14 cellular contexts compared by ENCODE assay signal in the genomic region with DNA sequence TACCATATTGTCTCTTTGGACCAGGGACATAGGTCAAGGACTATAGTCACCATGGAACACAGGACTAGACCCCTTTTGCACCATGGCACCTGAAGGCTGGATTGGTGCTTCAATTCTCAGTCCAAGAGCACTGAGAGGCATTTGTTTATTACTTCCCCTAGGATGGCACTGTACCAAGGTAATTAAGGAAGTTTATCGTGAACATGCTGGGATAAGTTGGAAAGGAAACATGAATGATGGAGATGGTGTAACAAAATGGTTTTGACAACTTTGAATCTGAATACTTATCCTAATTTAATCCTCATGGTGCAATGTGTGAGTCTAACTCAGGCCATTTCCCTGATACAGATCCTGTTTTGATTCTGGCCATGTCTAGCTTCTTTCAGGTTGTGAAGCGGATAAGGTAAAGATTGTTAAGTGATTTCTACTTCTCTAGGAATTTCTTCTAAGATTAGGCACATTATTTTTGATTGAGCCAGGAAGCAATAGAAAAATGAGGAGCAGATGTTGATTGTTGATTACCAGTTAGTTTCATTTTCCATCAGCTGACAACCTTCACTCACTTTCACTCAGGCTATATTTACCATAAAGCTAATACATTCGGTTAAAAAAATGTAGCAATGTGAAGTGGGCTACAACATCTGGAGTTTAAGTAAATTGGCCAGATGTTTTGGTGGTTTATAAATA. TPM values are rescaled to one million over a fixed set of nuclear protein-coding genes. Genes with fewer than 3 reads are reported as not detected.
A peak's percentile ranks its signal among the peaks of the same experiment; 100 is the strongest.
DNase-seq lines count a peak whose midpoint lies in the region; ATAC-seq, FAIRE-seq and TF ChIP-seq lines count a peak whose summit lies in the region.
"Had no signal": no experiment of that assay in that cellular context is flagged by ENCODE, and none has a peak within 500 bp of the region (broad histone marks: within the 10 kb centered on the region; RNA-seq: fewer than 3 reads in every experiment).

No MANE protein-coding gene starts in this region.

- H3K27ac ChIP-seq in VCaP, result peak overlapping the region; percentile 96
- no peak overlapping the region for H3K27ac ChIP-seq in mesenchymal stem cell (ENCODE audit: low read length, poor library complexity, severe bottlenecking)
- H3K27ac ChIP-seq in stomach, result no peak overlapping the region
- H3K27ac ChIP-seq: heart left ventricle, thyroid gland had no signal

- FAIRE-seq in D721Med (lab: Jason Lieb, UNC), result peak; percentile 86
- FAIRE-seq: GM18507 had no signal

- no peak for ATAC-seq in activated CD4-positive, CD25-positive, alpha-beta regulatory T cell treated with anti-CD3 and anti-CD28 coated beads, Interleukin-2, amount 50 U/mL, for 24 hours
- ATAC-seq: heart left ventricle had no signal

- no peak overlapping the region for H4K91ac ChIP-seq in mesenchymal stem cell (ENCODE audit: low read length)

- H3K18ac ChIP-seq in mesenchymal stem cell (ENCODE audit: low read depth in 1 of 2, low read length in 2 of 2), result no peak overlapping the region

- H3K23ac ChIP-seq in mesenchymal stem cell (ENCODE audit: low read length in 2 of 2), result no peak overlapping the region

- no peaks in the 10 kb centered on the region for H3K9me2 ChIP-seq in Loucy (replicated peaks; ENCODE audit: low read depth, low read length)

- peaks cover 12% of the 10 kb centered on the region for H3K4me1 ChIP-seq in Loucy (ENCODE audit: insufficient read depth, low read length, poor library complexity, severe bottlenecking)
- H3K4me1 ChIP-seq in mesenchymal stem cell (ENCODE audit: control insufficient read depth, insufficient read depth, low read depth, low read length), result no peaks in the 10 kb centered on the region
- peaks cover 0 to 7% (median 2%) of the 10 kb centered on the region in 4 donors for H3K4me1 ChIP-seq in stomach
- H3K4me1 ChIP-seq: thyroid gland had no signal

- no peak overlapping the region for H2BK120ac ChIP-seq in mesenchymal stem cell (ENCODE audit: low read depth, low read length)

- no peaks in the 10 kb centered on the region for H4K20me1 ChIP-seq in Loucy (ENCODE audit: insufficient read depth, low read length, poor library complexity, severe bottlenecking)

- H2BK5ac ChIP-seq in mesenchymal stem cell (ENCODE audit: low read depth, low read length, poor library complexity, severe bottlenecking), result no peak overlapping the region

- no peak overlapping the region for H2BK12ac ChIP-seq in mesenchymal stem cell (ENCODE audit: low read length in 2 of 2)

- H3K9ac ChIP-seq in Loucy (ENCODE audit: low read depth, low read length, poor library complexity, severe bottlenecking) (peak overlapping the region; percentile 7), mesenchymal stem cell (ENCODE audit: low read length) (peak overlapping the region; percentile 75)

- no peaks in the 10 kb centered on the region for H3F3A ChIP-seq in Loucy (ENCODE audit: low read depth)

- H3K36me3 ChIP-seq in Loucy (ENCODE audit: insufficient read depth, low read length) (no peaks in the 10 kb centered on the region), mesenchymal stem cell (ENCODE audit: control insufficient read depth in 1 of 2, insufficient read depth in 2 of 2, low read depth in 1 of 2, low read length in 2 of 2) (no peaks in the 10 kb centered on the region), stomach (no peaks in the 10 kb centered on the region)
- H3K36me3 ChIP-seq: heart left ventricle, thyroid gland had no signal

- H4K8ac ChIP-seq in mesenchymal stem cell (ENCODE audit: low read length), result no peak overlapping the region

- H2AFZ ChIP-seq in Loucy (ENCODE audit: low read length), result peak overlapping the region; percentile 18; the same call in 1 of the 2 replicates
- H2AFZ ChIP-seq in mesenchymal stem cell (ENCODE audit: low read depth, low read length), result no peak overlapping the region

- intact Hi-C loops in stomach (cut with DNase I; ENCODE audit: low total_unique reads), result no loop called here

- DNase-seq in D721Med (ENCODE audit: insufficient read length, low spot score) (no peak), mesenchymal stem cell (no peak), stomach (no peak), GOT3 (lab: John Stamatoyannopoulos, UW) (no peak)
- DNase-seq: activated naive CD4-positive, alpha-beta T cell treated with anti-CD3 and anti-CD28 coated beads for 36 hours; cortex of kidney; DMS79 treated with DMSO at 0.1 percent for 48 hours; heart left ventricle; NCI-H2081; thyroid gland had no signal

- WGBS in mesenchymal stem cell, result 76% methylated on average over 3 of the region's 3 CpGs
- WGBS in stomach, 5 donors, result 34 to 49% (median 39%) methylated on average over 3 of the region's 3 CpGs

- no peaks in the 10 kb centered on the region for H3K79me2 ChIP-seq in Loucy (ENCODE audit: insufficient read depth, low read length)

- no peak for TF ChIP-seq CTCF in D721Med (IDR thresholded peaks at IDR 0.05; ENCODE audit: insufficient read depth, missing control alignments)
- no peak for TF ChIP-seq CTCF in Loucy (conservative IDR thresholded peaks at IDR 0.05; ENCODE audit: low read length)
- no peak for TF ChIP-seq CTCF in VCaP (conservative IDR thresholded peaks at IDR 0.05)
- no peak for TF ChIP-seq CTCF in stomach (IDR thresholded peaks at IDR 0.05)

- no peaks in the 10 kb centered on the region for H3K79me1 ChIP-seq in mesenchymal stem cell (replicated peaks; ENCODE audit: low read length, poor library complexity, severe bottlenecking)

- no peak overlapping the region for H3K14ac ChIP-seq in mesenchymal stem cell (ENCODE audit: low read length in 2 of 2)

- H3K4me3 ChIP-seq in Loucy (ENCODE audit: low read length, poor library complexity, severe bottlenecking) (peak overlapping the region; percentile 29), mesenchymal stem cell (ENCODE audit: insufficient read depth in 1 of 2, low read depth in 1 of 2, low read length in 2 of 2) (peak overlapping the region in 1 of 2 experiments; percentile 63), stomach (no peak overlapping the region)
- H3K4me3 ChIP-seq: heart left ventricle, thyroid gland had no signal

- peak overlapping the region; percentile 60 for H3K4me2 ChIP-seq in Loucy (ENCODE audit: low read depth, low read length, poor library complexity, severe bottlenecking)
- H3K4me2 ChIP-seq in mesenchymal stem cell (ENCODE audit: low read length, poor library complexity, severe bottlenecking), result no peak overlapping the region

- TF ChIP-seq POLR2A in stomach (IDR thresholded peaks at IDR 0.05), result no peak

- TF ChIP-seq EP300 in stomach (IDR thresholded peaks at IDR 0.05), result no peak

- no peak overlapping the region for H3K4ac ChIP-seq in mesenchymal stem cell (ENCODE audit: low read depth in 1 of 2, low read length in 2 of 2)

- no peak overlapping the region for H2BK15ac ChIP-seq in mesenchymal stem cell (ENCODE audit: low read depth, poor library complexity, severe bottlenecking)

- no peaks in the 10 kb centered on the region for H3K9me3 ChIP-seq in Loucy (ENCODE audit: insufficient read depth, low read depth, low read length)
- no peaks in the 10 kb centered on the region for H3K9me3 ChIP-seq in mesenchymal stem cell (ENCODE audit: control insufficient read depth, low read length)
- H3K9me3 ChIP-seq in stomach, result no peaks in the 10 kb centered on the region
- H3K9me3 ChIP-seq: heart left ventricle, thyroid gland had no signal

- no peak overlapping the region for H2AK5ac ChIP-seq in mesenchymal stem cell (ENCODE audit: low read length, severe bottlenecking)

- no peaks in the 10 kb centered on the region for H3K27me3 ChIP-seq in Loucy (ENCODE audit: insufficient read depth, low read length, poor library complexity, severe bottlenecking)
- H3K27me3 ChIP-seq in mesenchymal stem cell (ENCODE audit: control insufficient read depth in 1 of 2, insufficient read depth in 1 of 2, low read length in 2 of 2), result no peaks in the 10 kb centered on the region
- H3K27me3 ChIP-seq in stomach, result no peaks in the 10 kb centered on the region
- H3K27me3 ChIP-seq: heart left ventricle, thyroid gland had no signal

RNA-seq across cellular contexts. Expression of a gene that starts 37.3 kb away (rescaled TPM):
- polyA plus RNA-seq in mesenchymal stem cell (2013, experiment 1 of 2), result 10.2 TPM
- polyA plus RNA-seq in mesenchymal stem cell (2013, experiment 2 of 2), result 9.6 TPM
- 100 to 1,000 TPM in 1 of 5 donors, 10 to 100 TPM in 3, 1 to 10 TPM in 1; 6.4 to 240 (median 37.5) TPM for total RNA-seq in stomach
- polyA plus RNA-seq in stomach, result 1 to 10 TPM; 2.5 to 6.8 (median 4.1) TPM
